ENCODE assay signal across 8 cellular contexts in genomic region chr2:72887032-72887835, GRCh38. TPM values are rescaled to one million over a fixed set of nuclear protein-coding genes. Genes with fewer than 3 reads are reported as not detected.
DNase-seq lines count a peak whose midpoint lies in the region; ATAC-seq and TF ChIP-seq lines count a peak whose summit lies in the region.

Gene SPR, plus strand, starts transcription at chr2:72887408. Its CDS starts 25 bp downstream, at chr2:72887433.

- H3K4me3 ChIP-seq in GM08714 (ENCODE audit: low read length) (peak within 1 kb of the TSS; percentile 53), H7 (ENCODE audit: insufficient read depth, low read depth, low read length) (peak within 1 kb of the TSS; percentile 61), MG63 (peak within 1 kb of the TSS; percentile 63)

- intact Hi-C loops in left ventricle myocardium superior (cut with micrococcal nuclease): no loop called here

- H3K9me3 ChIP-seq in MG63: no peaks in the 10 kb centered on the region

- H3K4me3 Mint-ChIP-seq in progenitor cell of endocrine pancreas (ENCODE audit: low read depth): peak within 1 kb of the TSS; percentile 78

- peaks cover 14% of the 10 kb centered on the region for H3K4me1 Mint-ChIP-seq in progenitor cell of endocrine pancreas (ENCODE audit: low read depth)

- H3K36me3 ChIP-seq in H7 (replicated peaks; ENCODE audit: control insufficient read depth, insufficient read depth, low read length) (no peaks in the 10 kb centered on the region; the same call in 1 of the 2 replicates), MG63 (peaks cover 11% of the 10 kb centered on the region)

- H3K27ac ChIP-seq in angular gyrus (ENCODE audit: low read depth, low read length): peak within 1 kb of the TSS; percentile 57

- peak within 1 kb of the TSS; percentile 81 for H3K27ac Mint-ChIP-seq in progenitor cell of endocrine pancreas

- peaks cover 15% of the 10 kb centered on the region for H3K27me3 Mint-ChIP-seq in progenitor cell of endocrine pancreas

- H3K27me3 ChIP-seq in H7 (ENCODE audit: control insufficient read depth, insufficient read depth, low read length) (peaks cover 32% of the 10 kb centered on the region), MG63 (no peaks in the 10 kb centered on the region)

- DNase-seq in H7 (peak; percentile 83), MG63 (peak; percentile 87), T follicular helper cell (ENCODE audit: low read depth) (peak; percentile 20), left ventricle myocardium superior (peak; percentile 92), progenitor cell of endocrine pancreas (ENCODE audit: low spot score, unreplicated experiment) (peak; percentile 64)
- DNase-seq in effector CD8-positive, alpha-beta T cell (lab: John Stamatoyannopoulos, UW): no peak

- TF ChIP-seq CTCF in progenitor cell of endocrine pancreas (IDR thresholded peaks at IDR 0.05; ENCODE audit: unreplicated experiment): no peak

- ATAC-seq in left ventricle myocardium superior: peak; percentile 94

- H3K9me3 Mint-ChIP-seq in progenitor cell of endocrine pancreas (ENCODE audit: low read depth): no peaks in the 10 kb centered on the region

- peaks cover 6% of the 10 kb centered on the region for H3K36me3 Mint-ChIP-seq in progenitor cell of endocrine pancreas (ENCODE audit: insufficient read depth)

RNA-seq across cellular contexts. Expression of gene SPR, which starts in this region (rescaled TPM):
- total RNA-seq in H7 (2014; rRNA removed; shearing (Covaris generic)): 3.7 and 8.0 TPM in 2 replicates
- total RNA-seq in MG63 (2014; rRNA removed; shearing (Covaris generic); ENCODE audit: low replicate concordance): 57.7 and 57.8 TPM in 2 replicates
- total RNA-seq in left ventricle myocardium superior: 55.8 TPM
- total RNA-seq in progenitor cell of endocrine pancreas: 24.2 and 25.5 TPM in 2 replicates
